In the genomic region with DNA sequence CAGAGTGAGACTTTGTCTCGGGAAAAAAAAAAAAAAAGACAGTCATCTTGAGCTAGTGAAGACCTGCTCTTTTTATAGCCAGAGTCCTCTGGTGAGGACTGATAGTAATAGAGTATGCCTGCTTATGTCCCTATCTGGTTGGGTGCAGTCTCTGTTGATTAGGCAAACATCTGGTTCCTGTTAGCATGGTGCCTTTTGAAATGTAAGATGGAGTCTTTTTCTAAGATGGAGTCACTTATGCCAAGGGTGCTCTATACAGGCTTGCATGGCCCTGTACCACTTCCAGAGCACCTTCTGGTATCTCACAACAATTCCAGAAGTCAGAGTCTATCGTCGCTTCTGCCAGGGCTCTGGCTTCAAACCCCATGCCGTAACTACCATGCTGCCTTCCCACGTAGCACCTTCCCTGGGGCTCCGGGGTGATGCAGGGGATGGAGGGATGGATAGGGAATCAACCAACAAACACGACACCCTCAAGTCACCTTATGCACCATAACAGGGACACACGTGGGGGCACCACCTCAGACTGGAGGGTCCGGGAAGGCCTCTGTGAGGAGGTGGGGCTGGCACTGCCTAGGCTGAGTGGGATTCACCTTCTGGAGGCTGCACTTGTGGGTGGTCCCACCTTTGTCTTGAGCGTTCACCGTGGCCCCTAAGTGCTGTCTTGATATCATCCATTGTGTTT, we compare ENCODE assay signal across 1 cellular context.
A peak's percentile ranks its signal among the peaks of the same experiment; 100 is the strongest.
TF ChIP-seq lines count a peak whose summit lies in the region.

No MANE protein-coding gene starts in this region.

TF ChIP-seq in K562, 482 proteins besides CTCF, POLR2A, EP300 and RAD21 (continued from another document):
- TF ChIP-seq GTF3C2 (IDR thresholded peaks at IDR 0.05; ENCODE audit: borderline replicate concordance, extremely low read depth, insufficient read length) (no peak), RBBP5 (IDR thresholded peaks at IDR 0.05; ENCODE audit: borderline replicate concordance, insufficient read depth, low read length, poor library complexity, severe bottlenecking) (no peak), PATZ1 (CRISPR knock-in tag; IDR thresholded peaks at IDR 0.05; ENCODE audit: borderline replicate concordance) (peak; percentile 74; the same call in 1 of the 2 replicates), MECOM (CRISPR knock-in tag; IDR thresholded peaks at IDR 0.05) (peak; percentile 99), NFIC (IDR thresholded peaks at IDR 0.05) (peak; percentile 86), FUS (optimal IDR thresholded peaks at IDR 0.05; ENCODE audit: low read depth, low read length) (no peak), USF1 (CRISPR knock-in tag; IDR thresholded peaks at IDR 0.05) (no peak), KAT8 (IDR thresholded peaks at IDR 0.05; ENCODE audit: low read depth) (peak; percentile 94), ZBTB40 (IDR thresholded peaks at IDR 0.05) (no peak), ZBTB40 (CRISPR knock-in tag; IDR thresholded peaks at IDR 0.05) (no peak), ZNF165 (CRISPR knock-in tag; IDR thresholded peaks at IDR 0.05; ENCODE audit: borderline replicate concordance) (peak; percentile 96), ARHGAP35 (IDR thresholded peaks at IDR 0.05; ENCODE audit: partially characterized antibody) (no peak), ZNF449 (CRISPR knock-in tag; IDR thresholded peaks at IDR 0.05) (peak; percentile 94), TCFL5 (CRISPR knock-in tag; conservative IDR thresholded peaks at IDR 0.05) (peak; percentile 95), ZNF408 (CRISPR knock-in tag; IDR thresholded peaks at IDR 0.05; ENCODE audit: low read depth) (no peak), CREM (IDR thresholded peaks at IDR 0.05; ENCODE audit: low read depth) (no peak), PHB2 (IDR thresholded peaks at IDR 0.05; ENCODE audit: low read depth) (peak; percentile 79; the same call in 1 of the 2 replicates), THAP12 (CRISPR knock-in tag; IDR thresholded peaks at IDR 0.05) (no peak), CEBPG (CRISPR knock-in tag; IDR thresholded peaks at IDR 0.05) (no peak), CEBPG (tag; conservative IDR thresholded peaks at IDR 0.05 in 1 of 2, IDR thresholded peaks at IDR 0.05 in 1 of 2) (no peak), ERF (CRISPR knock-in tag; IDR thresholded peaks at IDR 0.05) (peak; percentile 99), LARP7 (IDR thresholded peaks at IDR 0.05) (no peak)
- TF ChIP-seq, protein P1, sequence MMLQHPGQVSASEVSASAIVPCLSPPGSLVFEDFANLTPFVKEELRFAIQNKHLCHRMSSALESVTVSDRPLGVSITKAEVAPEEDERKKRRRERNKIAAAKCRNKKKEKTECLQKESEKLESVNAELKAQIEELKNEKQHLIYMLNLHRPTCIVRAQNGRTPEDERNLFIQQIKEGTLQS (IDR thresholded peaks at IDR 0.05) = no peak
- TF ChIP-seq, protein P1 (CRISPR knock-in tag; conservative IDR thresholded peaks at IDR 0.05) = no peak
- TF ChIP-seq, protein P2, sequence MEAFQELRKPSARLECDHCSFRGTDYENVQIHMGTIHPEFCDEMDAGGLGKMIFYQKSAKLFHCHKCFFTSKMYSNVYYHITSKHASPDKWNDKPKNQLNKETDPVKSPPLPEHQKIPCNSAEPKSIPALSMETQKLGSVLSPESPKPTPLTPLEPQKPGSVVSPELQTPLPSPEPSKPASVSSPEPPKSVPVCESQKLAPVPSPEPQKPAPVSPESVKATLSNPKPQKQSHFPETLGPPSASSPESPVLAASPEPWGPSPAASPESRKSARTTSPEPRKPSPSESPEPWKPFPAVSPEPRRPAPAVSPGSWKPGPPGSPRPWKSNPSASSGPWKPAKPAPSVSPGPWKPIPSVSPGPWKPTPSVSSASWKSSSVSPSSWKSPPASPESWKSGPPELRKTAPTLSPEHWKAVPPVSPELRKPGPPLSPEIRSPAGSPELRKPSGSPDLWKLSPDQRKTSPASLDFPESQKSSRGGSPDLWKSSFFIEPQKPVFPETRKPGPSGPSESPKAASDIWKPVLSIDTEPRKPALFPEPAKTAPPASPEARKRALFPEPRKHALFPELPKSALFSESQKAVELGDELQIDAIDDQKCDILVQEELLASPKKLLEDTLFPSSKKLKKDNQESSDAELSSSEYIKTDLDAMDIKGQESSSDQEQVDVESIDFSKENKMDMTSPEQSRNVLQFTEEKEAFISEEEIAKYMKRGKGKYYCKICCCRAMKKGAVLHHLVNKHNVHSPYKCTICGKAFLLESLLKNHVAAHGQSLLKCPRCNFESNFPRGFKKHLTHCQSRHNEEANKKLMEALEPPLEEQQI (IDR thresholded peaks at IDR 0.05) = no peak
